In the genomic region with DNA sequence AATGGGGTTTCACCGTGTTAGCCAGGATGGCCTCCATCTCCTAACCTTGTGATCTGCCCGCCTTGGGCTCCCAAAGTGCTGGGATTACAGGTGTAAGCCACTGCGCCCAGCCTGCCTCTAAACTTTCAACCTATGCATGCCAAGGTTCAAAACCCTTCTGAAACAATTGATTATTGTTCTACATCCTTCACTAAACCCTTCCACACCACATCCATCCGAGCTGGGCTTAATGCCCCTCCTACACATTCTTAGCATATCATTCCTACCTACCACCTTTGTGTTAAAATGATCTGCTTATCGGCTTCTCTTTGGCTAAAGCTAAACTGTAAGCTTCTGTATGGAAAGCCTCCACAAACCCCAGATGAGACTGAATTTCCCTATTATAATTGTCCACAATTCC, we compare ENCODE assay signal across 1 cellular context.
TF ChIP-seq lines count a peak whose summit lies in the region.

No MANE protein-coding gene starts in this region.

TF ChIP-seq in SK-N-SH, 30 proteins besides CTCF, POLR2A, EP300 and RAD21 (continued from another document):
- no peak for TF ChIP-seq TAF1 (IDR thresholded peaks at IDR 0.05; ENCODE audit: borderline replicate concordance, low read depth, low read length)
- TF ChIP-seq, protein P1, sequence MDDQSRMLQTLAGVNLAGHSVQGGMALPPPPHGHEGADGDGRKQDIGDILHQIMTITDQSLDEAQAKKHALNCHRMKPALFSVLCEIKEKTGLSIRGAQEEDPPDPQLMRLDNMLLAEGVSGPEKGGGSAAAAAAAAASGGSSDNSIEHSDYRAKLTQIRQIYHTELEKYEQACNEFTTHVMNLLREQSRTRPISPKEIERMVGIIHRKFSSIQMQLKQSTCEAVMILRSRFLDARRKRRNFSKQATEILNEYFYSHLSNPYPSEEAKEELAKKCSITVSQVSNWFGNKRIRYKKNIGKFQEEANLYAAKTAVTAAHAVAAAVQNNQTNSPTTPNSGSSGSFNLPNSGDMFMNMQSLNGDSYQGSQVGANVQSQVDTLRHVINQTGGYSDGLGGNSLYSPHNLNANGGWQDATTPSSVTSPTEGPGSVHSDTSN (IDR thresholded peaks at IDR 0.05): no peak
